8 cellular contexts compared by ENCODE assay signal in the genomic region with DNA sequence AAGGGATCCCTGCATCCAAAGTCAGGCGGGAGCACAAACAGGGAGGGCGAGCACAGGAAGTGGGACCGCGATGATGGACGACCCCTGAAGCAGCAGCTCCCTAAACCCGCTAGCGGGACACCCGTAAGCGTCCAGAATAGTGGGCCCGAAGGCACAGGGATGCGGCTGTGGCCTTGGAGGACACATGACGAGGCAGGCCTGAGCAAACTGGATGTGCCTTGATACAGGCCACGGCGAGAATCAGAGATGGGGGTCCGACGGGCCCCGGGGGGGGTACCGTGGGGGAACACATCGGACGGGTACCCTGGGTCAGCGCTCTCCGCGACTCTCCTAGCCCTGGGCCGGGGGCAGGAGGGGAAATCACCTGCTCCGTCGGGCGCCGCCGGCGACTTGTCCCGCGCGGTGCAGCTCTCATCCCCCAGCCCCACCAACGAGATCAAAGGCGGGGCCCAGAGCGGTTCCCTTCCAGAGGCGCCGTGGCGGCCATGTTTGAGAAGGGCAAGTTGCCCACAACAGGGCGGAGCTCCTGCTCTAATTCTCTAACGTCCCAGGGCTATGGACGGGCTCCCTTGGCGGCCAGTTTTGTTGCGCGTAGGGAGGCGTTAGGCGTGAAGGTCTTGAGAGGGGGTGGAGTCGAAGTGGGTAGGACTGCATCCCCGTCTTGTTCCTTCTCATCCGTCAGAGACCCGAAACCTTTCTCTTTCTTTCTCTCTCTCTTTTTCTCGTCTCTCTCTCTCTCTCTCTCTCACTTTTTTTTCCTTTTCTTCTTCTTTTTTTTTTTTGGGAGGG. TPM values are rescaled to one million over a fixed set of nuclear protein-coding genes. Genes with fewer than 3 reads are reported as not detected.
A peak's percentile ranks its signal among the peaks of the same experiment; 100 is the strongest.
DNase-seq lines count a peak whose midpoint lies in the region; ATAC-seq and TF ChIP-seq lines count a peak whose summit lies in the region.

A gene with protein sequence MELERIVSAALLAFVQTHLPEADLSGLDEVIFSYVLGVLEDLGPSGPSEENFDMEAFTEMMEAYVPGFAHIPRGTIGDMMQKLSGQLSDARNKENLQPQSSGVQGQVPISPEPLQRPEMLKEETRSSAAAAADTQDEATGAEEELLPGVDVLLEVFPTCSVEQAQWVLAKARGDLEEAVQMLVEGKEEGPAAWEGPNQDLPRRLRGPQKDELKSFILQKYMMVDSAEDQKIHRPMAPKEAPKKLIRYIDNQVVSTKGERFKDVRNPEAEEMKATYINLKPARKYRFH (minus strand): TSS at position 413 of the 789 bp plus-strand sequence. CDS start 7,386 bp downstream, outside the sequence.

- CTCF ChIA-PET in PC-9 (lab: Charles Lee) = interaction anchor here (0.6 to 1.2 kb wide), 3 partner anchors 8 to 55 kb away, joined by 3 to 5 read pairs (median 3); no protein-coding TSS in a partner anchor

- peaks cover 6% of the 10 kb centered on the region; the same call in 1 of the 2 replicates for H3K79me2 ChIP-seq in PC-9 (ENCODE audit: low read depth)

- H3K27me3 ChIP-seq in PC-9 (ENCODE audit: insufficient read depth, low read depth) = no peaks in the 10 kb centered on the region
- peaks cover 0 to 3% of the 10 kb centered on the region in 2 donors for H3K27me3 ChIP-seq in mucosa of rectum (ENCODE audit: control insufficient read depth in 2 of 2, insufficient read depth in 2 of 2, low read length in 2 of 2)

- H3K27ac ChIP-seq in PC-9 (no peak within 1 kb of the TSS), epithelial cell of prostate (peak within 1 kb of the TSS; percentile 48), mucosa of rectum (ENCODE audit: low read depth in 2 of 2, low read length in 2 of 2) (peak within 1 kb of the TSS; percentile 16 to 63)

- H3F3A ChIP-seq in PC-9 (ENCODE audit: insufficient read depth, low read depth) = no peaks in the 10 kb centered on the region

- peak within 1 kb of the TSS; percentile 86 to 90 for H3K9ac ChIP-seq in mucosa of rectum (ENCODE audit: low read depth in 1 of 2, low read length in 2 of 2)

- no peaks in the 10 kb centered on the region for H3K9me2 ChIP-seq in PC-9 (ENCODE audit: insufficient read depth)

- no peaks in the 10 kb centered on the region for H3K9me3 ChIP-seq in PC-9 (ENCODE audit: insufficient read depth, low read depth)
- H3K9me3 ChIP-seq in mucosa of rectum (ENCODE audit: control insufficient read depth in 2 of 2, low read length in 2 of 2) = no peaks in the 10 kb centered on the region

- TF ChIP-seq CTCF in PC-9 (conservative IDR thresholded peaks at IDR 0.05) = no peak

- intact Hi-C loops in PC-9 (cut with micrococcal nuclease; ENCODE audit: unreplicated experiment) = no loop called here

- H3K4me3 ChIP-seq in Jurkat, Clone E6-1 (ENCODE audit: low read length) = peak within 1 kb of the TSS; percentile 98
- H3K4me3 ChIP-seq in PC-9 (peak within 1 kb of the TSS; percentile 86), mucosa of rectum (ENCODE audit: low read length in 2 of 2) (peak within 1 kb of the TSS; percentile 81 to 95)

- H3K36me3 ChIP-seq in PC-9 (ENCODE audit: low read depth) = no peaks in the 10 kb centered on the region
- no peaks in the 10 kb centered on the region for H3K36me3 ChIP-seq in mucosa of rectum (ENCODE audit: control insufficient read depth in 2 of 2, insufficient read depth in 2 of 2, low read length in 2 of 2)

- no peaks in the 10 kb centered on the region for H3K4me1 ChIP-seq in PC-9 (replicated peaks; ENCODE audit: insufficient read depth)
- peaks cover 9 to 15% of the 10 kb centered on the region in 2 donors for H3K4me1 ChIP-seq in mucosa of rectum (ENCODE audit: control insufficient read depth in 2 of 2, insufficient read depth in 2 of 2, low read length in 2 of 2)

- POLR2A ChIA-PET in PC-9 (lab: Charles Lee; ENCODE audit: unreplicated experiment) = interaction anchor here (0.6 to 0.7 kb wide), 3 partner anchors 66 to 443 kb away, joined by 3 to 16 read pairs (median 6); no protein-coding TSS in a partner anchor

- H4K20me1 ChIP-seq in PC-9 (ENCODE audit: insufficient read depth) = no peaks in the 10 kb centered on the region

- ATAC-seq in GM21619 (IDR thresholded peaks at IDR 0.05; ENCODE audit: unreplicated experiment) = peak; percentile 83

- DNase-seq in DMS153 treated with DMSO at 0.1 percent for 48 hours (lab: John Stamatoyannopoulos, UW; ENCODE audit: unreplicated experiment) (peak; percentile 89), PC-9 (peak; percentile 82 to 94), epithelial cell of prostate (ENCODE audit: low read depth, low spot score) (peak; percentile 55)
- DNase-seq in Jurkat, Clone E6-1 (ENCODE audit: low read depth, low spot score) = peak; percentile 96
- peak; percentile 99 for DNase-seq in activated T-cell treated with anti-CD3 and anti-CD28 coated beads, Interleukin-2, amount 50 U/mL, for 1 hour
- peak; percentile 92 to 95 for DNase-seq in stimulated activated CD8-positive, alpha-beta memory T cell treated with anti-CD3 and anti-CD28 coated beads, Interleukin-7, amount 100 ng/mL, for 1 hour (ENCODE audit: low read depth in 2 of 2)

- H3K4me2 ChIP-seq in PC-9 = peak within 1 kb of the TSS; percentile 94

- H2AFZ ChIP-seq in PC-9 = peak within 1 kb of the TSS; percentile 86

- BruUV-seq in PC-9 (replicated peaks; lab: Mats Ljungman, UMichigan) = TSS peak; percentile 65

RNA-seq across cellular contexts. Expression of the gene that starts here (rescaled TPM):
- polyA plus RNA-seq in Jurkat, Clone E6-1 (2012; ENCODE audit: insufficient read depth, insufficient read length) = 145 TPM
- total RNA-seq in PC-9 (2021) = 46.2 and 57.7 TPM in 2 replicates
